Comparison of ENCODE assay signal across 12 cellular contexts in genomic region chr2:182761903-182762302, GRCh38. TPM values are rescaled to one million over a fixed set of nuclear protein-coding genes. Genes with fewer than 3 reads are reported as not detected.
DNase-seq lines count a peak whose midpoint lies in the region; ATAC-seq and TF ChIP-seq lines count a peak whose summit lies in the region.
"Had no signal": no experiment of that assay in that cellular context is flagged by ENCODE, and none has a peak within 500 bp of the region (broad histone marks: within the 10 kb centered on the region; RNA-seq: fewer than 3 reads in every experiment).

No MANE protein-coding gene starts in this region.

- no peak overlapping the region for H3K9ac ChIP-seq in SK-N-SH

- no peaks in the 10 kb centered on the region for H3K27me3 ChIP-seq in osteoblast (ENCODE audit: insufficient read depth, low read length)
- no peaks in the 10 kb centered on the region for H3K27me3 ChIP-seq in SK-N-SH (ENCODE audit: insufficient read depth)
- H3K27me3 ChIP-seq: thyroid gland had no signal

- H3K4me3 ChIP-seq in AG10803 (ENCODE audit: low read length) (no peak overlapping the region), osteoblast (ENCODE audit: insufficient read depth, low read length) (no peak overlapping the region), SK-N-SH (ENCODE audit: low read depth in 2 of 2, low read length in 1 of 2) (no peak overlapping the region)
- H3K4me3 ChIP-seq: thyroid gland had no signal

- H3K4me1 ChIP-seq in osteoblast (ENCODE audit: insufficient read depth, low read length) (peaks cover 8% of the 10 kb centered on the region), SK-N-SH (ENCODE audit: control insufficient read depth in 1 of 2, insufficient read depth in 2 of 2, low read depth in 1 of 2, low read length in 1 of 2) (no peaks in the 10 kb centered on the region)
- H3K4me1 ChIP-seq: thyroid gland had no signal

- no peaks in the 10 kb centered on the region for H4K20me1 ChIP-seq in osteoblast (ENCODE audit: insufficient read depth, low read length)
- no peaks in the 10 kb centered on the region for H4K20me1 ChIP-seq in SK-N-SH (ENCODE audit: insufficient read depth)

- H3K9me3 ChIP-seq in osteoblast (ENCODE audit: low read depth, low read length) (no peaks in the 10 kb centered on the region), SK-N-SH (no peaks in the 10 kb centered on the region)
- H3K9me3 ChIP-seq: thyroid gland had no signal

- no peak for TF ChIP-seq RAD21 in SK-N-SH (IDR thresholded peaks at IDR 0.05; ENCODE audit: low read length)

- 95% methylated on average over 4 of the region's 4 CpGs for WGBS in SK-N-SH (ENCODE audit: low lambda C conversion rate)

- CTCF ChIA-PET in SK-N-SH (lab: Yijun Ruan, JAX) = interaction anchor here (1.2 to 2.9 kb wide), 3 partner anchors 11 to 218 kb away, joined by 3 to 17 read pairs (median 8); no protein-coding TSS in a partner anchor

- peaks cover 43% of the 10 kb centered on the region for H3K36me3 ChIP-seq in osteoblast (ENCODE audit: insufficient read depth, low read length)
- peaks cover 69 to 95% of the 10 kb centered on the region in 2 experiments for H3K36me3 ChIP-seq in SK-N-SH (replicated peaks in 1 of 2; ENCODE audit: control insufficient read depth in 1 of 2, insufficient read depth in 2 of 2, low read length in 1 of 2)

- no peaks in the 10 kb centered on the region for H3K9me2 ChIP-seq in SK-N-SH

- peak overlapping the region; percentile 42 for H2AFZ ChIP-seq in osteoblast (ENCODE audit: low read length)
- H2AFZ ChIP-seq in SK-N-SH (ENCODE audit: low read depth) = no peak overlapping the region

- H3F3A ChIP-seq in SK-N-SH (replicated peaks; ENCODE audit: insufficient read depth) = peaks cover 4% of the 10 kb centered on the region

- H3K4me2 ChIP-seq in osteoblast (ENCODE audit: insufficient read depth, low read length) = peak overlapping the region; percentile 3
- no peak overlapping the region for H3K4me2 ChIP-seq in SK-N-SH

- peak; percentile 8; the same call in 1 of the 2 replicates for TF ChIP-seq CTCF in AG10803 (conservative IDR thresholded peaks at IDR 0.05; ENCODE audit: low read length)
- TF ChIP-seq CTCF in osteoblast (IDR thresholded peaks at IDR 0.05; ENCODE audit: extremely low read depth, low read depth, low read length) = peak; percentile 36
- no peak for TF ChIP-seq CTCF in SK-N-SH (IDR thresholded peaks at IDR 0.05)

- no peak for TF ChIP-seq EP300 in SK-N-SH (IDR thresholded peaks at IDR 0.05; ENCODE audit: borderline replicate concordance in 1 of 2, low read depth in 1 of 2, low read length in 1 of 2)

- H3K79me2 ChIP-seq in osteoblast (ENCODE audit: insufficient read depth, low read length) = no peaks in the 10 kb centered on the region
- no peaks in the 10 kb centered on the region for H3K79me2 ChIP-seq in SK-N-SH (ENCODE audit: insufficient read depth)

- DNase-seq in AG10803 (ENCODE audit: low read depth) (peak; percentile 47), amniotic epithelial cell (ENCODE audit: low read depth) (peak; percentile 69), foreskin melanocyte (peak; percentile 5), osteoblast (ENCODE audit: insufficient read length, low spot score, missing footprints) (no peak), SK-N-SH (no peak), NCI-H187 treated with DMSO at 0.1 percent for 48 hours (lab: John Stamatoyannopoulos, UW) (no peak)
- DNase-seq in activated CD4-positive, alpha-beta T cell treated with anti-CD3 and anti-CD28 coated beads, Interleukin-2, amount 50 U/mL, for 4 hours = no peak
- DNase-seq: CD4-positive, alpha-beta memory T cell; kidney glomerular epithelial cell; NCI-H2107 had no signal

- H3K27ac ChIP-seq in osteoblast (ENCODE audit: low read depth, low read length) = peak overlapping the region; percentile 46
- no peak overlapping the region for H3K27ac ChIP-seq in SK-N-SH (ENCODE audit: low read depth in 2 of 2, low read length in 1 of 2)
- H3K27ac ChIP-seq: thyroid gland had no signal

- POLR2A ChIA-PET in SK-N-SH (lab: Yijun Ruan, JAX) = no interaction called here

- no peak for ATAC-seq in GM19351 (IDR thresholded peaks at IDR 0.05; ENCODE audit: unreplicated experiment)

TF ChIP-seq in SK-N-SH, 30 proteins besides CTCF, POLR2A, EP300 and RAD21:
- no peak for TF ChIP-seq SIN3A (IDR thresholded peaks at IDR 0.05; ENCODE audit: borderline replicate concordance, low read depth, low read length)
- no peak for TF ChIP-seq EZH2phosphoT487 (IDR thresholded peaks at IDR 0.05; ENCODE audit: borderline replicate concordance, low read depth)
- TF ChIP-seq TAF1 (IDR thresholded peaks at IDR 0.05; ENCODE audit: borderline replicate concordance, low read depth, low read length) = no peak
- no peak for TF ChIP-seq NFIC (IDR thresholded peaks at IDR 0.05; ENCODE audit: borderline replicate concordance)
- TF ChIP-seq CHD2 (IDR thresholded peaks at IDR 0.05; ENCODE audit: low read length, partially characterized antibody) = no peak
- TF ChIP-seq RXRA (IDR thresholded peaks at IDR 0.05; ENCODE audit: borderline replicate concordance, low read depth) = no peak
- no peak for TF ChIP-seq TEAD4 (IDR thresholded peaks at IDR 0.05; ENCODE audit: borderline replicate concordance, insufficient read depth)
- no peak for TF ChIP-seq JUND (IDR thresholded peaks at IDR 0.05)
- TF ChIP-seq ELF1 (IDR thresholded peaks at IDR 0.05) = no peak
- TF ChIP-seq USF1 (IDR thresholded peaks at IDR 0.05; ENCODE audit: borderline replicate concordance, low read depth) = no peak
- no peak for TF ChIP-seq POLR2AphosphoS5 (IDR thresholded peaks at IDR 0.05; ENCODE audit: low read depth, low read length)
- no peak for TF ChIP-seq RCOR1 (IDR thresholded peaks at IDR 0.05; ENCODE audit: low read length)
- no peak for TF ChIP-seq SMC3 (IDR thresholded peaks at IDR 0.05; ENCODE audit: low read depth, low read length)
- TF ChIP-seq FOXJ3 (CRISPR knock-in tag; IDR thresholded peaks at IDR 0.05) = no peak
- no peak for TF ChIP-seq FOSL2 (IDR thresholded peaks at IDR 0.05; ENCODE audit: borderline replicate concordance, low read depth)
- no peak for TF ChIP-seq MXI1 (IDR thresholded peaks at IDR 0.05; ENCODE audit: low read depth, low read length)
- no peak for TF ChIP-seq RFX5 (IDR thresholded peaks at IDR 0.05; ENCODE audit: low read length)
- TF ChIP-seq GABPA (IDR thresholded peaks at IDR 0.05; ENCODE audit: low read depth) = no peak
- no peak for TF ChIP-seq FOXM1 (IDR thresholded peaks at IDR 0.05; ENCODE audit: low read depth)
- no peak for TF ChIP-seq USF2 (IDR thresholded peaks at IDR 0.05; ENCODE audit: borderline replicate concordance, low read depth, low read length)

RNA-seq across cellular contexts. Expression of gene DNAJC10, which starts 45.8 kb away (rescaled TPM):
- 112 and 118 TPM in 2 replicates for total RNA-seq in osteoblast
- polyA plus RNA-seq in SK-N-SH (2012; rRNA removed) = 30.8 and 41.5 TPM in 2 replicates
- polyA plus RNA-seq in SK-N-SH (2012; cell fraction: cytosol; rRNA removed) = 44.6 and 54.4 TPM in 2 replicates
- 26.2 and 61.7 TPM in 2 replicates for polyA plus RNA-seq in SK-N-SH (2012; cell fraction: nucleus; rRNA removed)

Comparison
In these comparisons a context has a peak if more than half of its experiments do, and no peak if none do; other contexts are left out.
1. DNase-seq: peak in AG10803 (single experiment), amniotic epithelial cell (single experiment) and foreskin melanocyte (single experiment); none in osteoblast (single experiment), SK-N-SH (single experiment), activated CD4-positive, alpha-beta T cell treated with anti-CD3 and anti-CD28 coated beads, Interleukin-2, amount 50 U/mL, for 4 hours (0 of 2) and NCI-H187 treated with DMSO at 0.1 percent for 48 hours (single experiment).